7 cellular contexts compared by ENCODE assay signal in genomic region chr1:159406821-159407220, GRCh38. TPM values are rescaled to one million over a fixed set of nuclear protein-coding genes. Genes with fewer than 3 reads are reported as not detected.
"Had no signal": no experiment of that assay in that cellular context is flagged by ENCODE, and none has a peak within 500 bp of the region (broad histone marks: within the 10 kb centered on the region; RNA-seq: fewer than 3 reads in every experiment).

No MANE protein-coding gene starts in this region.

- FAIRE-seq: HepG2, HTR-8/SVneo, K562 had no signal

- DNase-seq: IMR-90, KBM-7 had no signal

- ATAC-seq: HepG2, K562 had no signal

RNA-seq across cellular contexts. Expression of gene OR10J4, which starts 25.2 kb away (rescaled TPM):
- total RNA-seq: HepG2, HT-29, HT1080, IMR-90, K562 had no signal

RNA-seq across cellular contexts. Expression of gene OR10J1, which starts 32.7 kb away (rescaled TPM):
- total RNA-seq: HepG2, HT-29, HT1080, IMR-90, K562 had no signal
